In genomic region chr17:37830151-37830993, GRCh38 we compare ENCODE assay signal across 11 cellular contexts.
DNase-seq lines count a peak whose midpoint lies in the region; ATAC-seq lines count a peak whose summit lies in the region.
"Had no signal": no experiment of that assay in that cellular context is flagged by ENCODE, and none has a peak within 500 bp of the region (broad histone marks: within the 10 kb centered on the region; RNA-seq: fewer than 3 reads in every experiment).

No MANE protein-coding gene starts in this region.

- peaks cover 10% of the 10 kb centered on the region for H3K4me1 Mint-ChIP-seq in activated T-helper 17 cell treated with anti-CD3 and anti-CD28 coated beads, Interleukin-2, amount 50 U/mL, for 72 hours

- no peak overlapping the region for H3K27ac Mint-ChIP-seq in activated T-helper 17 cell treated with anti-CD3 and anti-CD28 coated beads, Interleukin-2, amount 50 U/mL, for 72 hours
- H3K27ac Mint-ChIP-seq: HFFc6 had no signal

- H3K4me3 Mint-ChIP-seq in activated T-helper 17 cell treated with anti-CD3 and anti-CD28 coated beads, Interleukin-2, amount 50 U/mL, for 72 hours, result no peak overlapping the region
- H3K4me3 Mint-ChIP-seq: HFFc6 had no signal

- no CpG with 5 or more reads among the region's 12 CpGs for WGBS in neuronal stem cell (ENCODE audit: extremely low coverage in 2 of 2, insufficient read length in 2 of 2, insufficient replicate concordance in 1 of 2), 2 donors

- no peak overlapping the region for H2AK5ac ChIP-seq in neuronal stem cell (ENCODE audit: low read depth, low read length)

- no peak overlapping the region for H3K27ac ChIP-seq in neuronal stem cell (replicated peaks; ENCODE audit: low read length)

- no peak overlapping the region for H3K23ac ChIP-seq in neuronal stem cell (ENCODE audit: low read depth, low read length, poor library complexity)

- no peak overlapping the region for H2BK120ac ChIP-seq in neuronal stem cell (ENCODE audit: low read depth, low read length)

- H3K9me3 Mint-ChIP-seq in activated T-helper 17 cell treated with anti-CD3 and anti-CD28 coated beads, Interleukin-2, amount 50 U/mL, for 72 hours, result no peaks in the 10 kb centered on the region
- H3K9me3 Mint-ChIP-seq: HFFc6 had no signal

- no peak overlapping the region for H3K4ac ChIP-seq in neuronal stem cell (ENCODE audit: low read length)

- no peak overlapping the region for H3K18ac ChIP-seq in neuronal stem cell (ENCODE audit: low read length)

- no peak overlapping the region for H2BK5ac ChIP-seq in neuronal stem cell (ENCODE audit: low read length)

- H4K8ac ChIP-seq in neuronal stem cell (ENCODE audit: low read depth, low read length), result no peak overlapping the region

- H2AFZ ChIP-seq in neuronal stem cell (ENCODE audit: low read length), result peak overlapping the region; percentile 18

- no peak overlapping the region for H3K9ac ChIP-seq in neuronal stem cell (ENCODE audit: low read depth, low read length, poor library complexity)

- peaks cover 2 to 15% of the 10 kb centered on the region in 2 donors for H3K4me1 ChIP-seq in neuronal stem cell (ENCODE audit: control insufficient read depth in 2 of 2, insufficient read depth in 1 of 2, low read depth in 1 of 2, low read length in 2 of 2)

- no peaks in the 10 kb centered on the region for H3K9me3 ChIP-seq in neuronal stem cell (replicated peaks in 1 of 2; ENCODE audit: control insufficient read depth in 2 of 2, insufficient read depth in 1 of 2, low read depth in 1 of 2, low read length in 2 of 2)

- H3K4me2 ChIP-seq in neuronal stem cell (ENCODE audit: insufficient read depth, low read length, poor library complexity, severe bottlenecking), result no peak overlapping the region

- H3K27me3 Mint-ChIP-seq in activated T-helper 17 cell treated with anti-CD3 and anti-CD28 coated beads, Interleukin-2, amount 50 U/mL, for 72 hours, result peaks cover 21% of the 10 kb centered on the region

- no peak overlapping the region for H3K4me3 ChIP-seq in neuronal stem cell (ENCODE audit: low read length in 2 of 2)

- H2BK15ac ChIP-seq in neuronal stem cell (ENCODE audit: low read length), result no peak overlapping the region

- H4K91ac ChIP-seq in neuronal stem cell (ENCODE audit: low read depth, low read length, poor library complexity), result no peak overlapping the region

- DNase-seq in NCI-H526 treated with DMSO at 0.1 percent for 48 hours (lab: John Stamatoyannopoulos, UW), result peak; percentile 40
- no peak for DNase-seq in neuronal stem cell (ENCODE audit: low spot score)
- DNase-seq: aorta, Calu3, HFFc6 had no signal

- ATAC-seq in GM18858 (IDR thresholded peaks at IDR 0.05; ENCODE audit: unreplicated experiment) (peak; percentile 23), HG02763 (IDR thresholded peaks at IDR 0.05; ENCODE audit: unreplicated experiment) (peak; percentile 23), HG03469 (IDR thresholded peaks at IDR 0.05; ENCODE audit: unreplicated experiment) (no peak), HG02798 (IDR thresholded peaks at IDR 0.05; ENCODE audit: poor library complexity, unreplicated experiment) (no peak), HG02973 (IDR thresholded peaks at IDR 0.05; ENCODE audit: unreplicated experiment) (no peak)
- no peak for ATAC-seq in activated T-helper 17 cell treated with anti-CD3 and anti-CD28 coated beads, Interleukin-2, amount 50 U/mL, for 72 hours (replicated peaks)

- H3K14ac ChIP-seq in neuronal stem cell (ENCODE audit: low read length), result no peak overlapping the region

- H3K27me3 ChIP-seq in neuronal stem cell (ENCODE audit: control insufficient read depth in 3 of 3, insufficient read depth in 3 of 3, low read depth in 1 of 3, low read length in 3 of 3), result peaks cover 0 to 2% (median 0%) of the 10 kb centered on the region in 3 experiments

- no peaks in the 10 kb centered on the region for H3K79me1 ChIP-seq in neuronal stem cell (ENCODE audit: low read depth, low read length)

- H3K36me3 ChIP-seq in neuronal stem cell (replicated peaks in 1 of 2; ENCODE audit: control insufficient read depth in 2 of 2, insufficient read depth in 2 of 2, low read length in 2 of 2), result no peaks in the 10 kb centered on the region

- no peaks in the 10 kb centered on the region for H3K36me3 Mint-ChIP-seq in activated T-helper 17 cell treated with anti-CD3 and anti-CD28 coated beads, Interleukin-2, amount 50 U/mL, for 72 hours (ENCODE audit: low read depth)

- H2BK12ac ChIP-seq in neuronal stem cell (ENCODE audit: low read length), result no peak overlapping the region

Comparison
In these comparisons a context has a peak if more than half of its experiments do, and no peak if none do; other contexts are left out.
1. ATAC-seq: peak in GM18858 (single experiment) and HG02763 (single experiment); none in HG03469 (single experiment), activated T-helper 17 cell treated with anti-CD3 and anti-CD28 coated beads, Interleukin-2, amount 50 U/mL, for 72 hours (single experiment), HG02798 (single experiment) and HG02973 (single experiment).